In the genomic region with DNA sequence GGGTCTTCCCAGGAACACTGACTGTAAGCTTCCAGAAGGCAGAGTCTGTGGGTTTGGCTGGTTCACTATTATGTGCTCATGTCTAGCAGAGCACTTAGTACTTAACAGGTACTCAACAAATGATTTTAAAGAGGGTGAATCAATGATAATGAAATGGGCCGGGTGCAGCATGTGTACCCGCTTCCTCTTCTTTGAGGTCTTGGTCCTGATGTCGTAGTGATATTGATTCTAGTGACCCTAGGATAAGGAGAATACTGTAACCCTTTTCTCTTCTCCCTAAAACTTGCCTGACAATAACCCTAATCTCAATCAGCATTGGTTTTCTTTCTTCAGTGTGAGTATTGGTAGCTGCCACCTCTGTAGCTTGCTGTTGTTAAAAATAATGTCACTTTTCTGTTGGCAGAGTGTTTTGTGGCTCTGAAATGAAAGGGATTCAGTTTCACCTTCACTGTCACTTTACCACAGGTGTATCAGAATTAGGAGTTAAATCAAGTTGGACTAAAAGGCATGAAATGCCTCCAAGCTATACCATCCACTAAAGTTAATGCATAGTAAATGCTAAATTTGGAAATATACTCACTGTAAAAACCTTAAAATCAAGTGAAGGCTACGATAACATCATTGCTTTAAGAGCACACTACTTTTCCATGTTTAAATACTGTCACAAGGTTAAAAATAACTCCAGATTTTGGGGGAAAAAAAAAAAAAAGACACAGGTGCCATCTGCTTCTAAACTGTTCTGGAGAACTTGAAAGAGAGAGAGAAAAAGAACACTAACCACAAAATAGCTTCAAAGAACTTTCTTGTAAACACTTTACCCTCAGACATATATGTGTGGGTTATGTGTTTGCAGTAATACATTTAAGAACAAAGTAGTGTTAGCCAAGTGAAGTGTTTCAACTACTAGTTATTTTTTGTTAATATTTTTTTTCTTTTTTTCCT, we compare ENCODE assay signal across 13 cellular contexts. TPM values are rescaled to one million over a fixed set of nuclear protein-coding genes. Genes with fewer than 3 reads are reported as not detected.
DNase-seq lines count a peak whose midpoint lies in the region; ATAC-seq and TF ChIP-seq lines count a peak whose summit lies in the region.
"Had no signal": no experiment of that assay in that cellular context is flagged by ENCODE, and none has a peak within 500 bp of the region (broad histone marks: within the 10 kb centered on the region; RNA-seq: fewer than 3 reads in every experiment).

No MANE protein-coding gene starts in this region.

- TF ChIP-seq POLR2A in prostate gland (IDR thresholded peaks at IDR 0.05), result no peak

- no peaks in the 10 kb centered on the region for H3K9me2 ChIP-seq in DOHH2 (replicated peaks; ENCODE audit: control insufficient read depth, low read length)

- H3K36me3 Mint-ChIP-seq in activated naive CD8-positive, alpha-beta T cell, result peaks cover 11% of the 10 kb centered on the region

- no peaks in the 10 kb centered on the region for H4K20me1 ChIP-seq in DOHH2 (ENCODE audit: control insufficient read depth, insufficient read depth, low read depth, low read length)

- H3K27me3 Mint-ChIP-seq in activated naive CD8-positive, alpha-beta T cell, result no peaks in the 10 kb centered on the region

- ATAC-seq in GM19397 (IDR thresholded peaks at IDR 0.05; ENCODE audit: unreplicated experiment), result peak; percentile 29
- peak; percentile 50 for ATAC-seq in HG03175 (IDR thresholded peaks at IDR 0.05; ENCODE audit: unreplicated experiment)
- ATAC-seq: K562 had no signal

- no peaks in the 10 kb centered on the region for H3K9me3 Mint-ChIP-seq in activated naive CD8-positive, alpha-beta T cell (ENCODE audit: low read depth)
- H3K9me3 Mint-ChIP-seq: dendritic cell treated with granulocyte-macrophage colony-stimulating factor and Interleukin-4, amounts not matched to agents 40 ng/mL and 50 ng/mL, for 4 days; nephron progenitor cell had no signal

- TF ChIP-seq CTCF in DOHH2 (IDR thresholded peaks at IDR 0.05; ENCODE audit: low read depth, low read length, poor library complexity, severe bottlenecking) (no peak), right atrium auricular region (IDR thresholded peaks at IDR 0.05) (no peak), prostate gland (IDR thresholded peaks at IDR 0.05) (no peak)

- H3K4me1 ChIP-seq in DOHH2 (ENCODE audit: control insufficient read depth, low read length), result peaks cover 66% of the 10 kb centered on the region
- H3K4me1 ChIP-seq in right atrium auricular region, result no peaks in the 10 kb centered on the region
- no peaks in the 10 kb centered on the region for H3K4me1 ChIP-seq in prostate gland (replicated peaks)

- no peaks in the 10 kb centered on the region for H3F3A ChIP-seq in DOHH2 (ENCODE audit: control insufficient read depth, insufficient read depth)

- H3K4me3 ChIP-seq in DOHH2 (ENCODE audit: low read length), result peak overlapping the region; percentile 23; the same call in 1 of the 2 replicates
- H3K4me3 ChIP-seq in right atrium auricular region, result no peak overlapping the region
- H3K4me3 ChIP-seq in prostate gland, result no peak overlapping the region
- H3K4me3 ChIP-seq: K562 had no signal

- H3K27me3 ChIP-seq in DOHH2 (ENCODE audit: control insufficient read depth, low read length), result no peaks in the 10 kb centered on the region
- H3K27me3 ChIP-seq in right atrium auricular region, result no peaks in the 10 kb centered on the region
- peaks cover 5% of the 10 kb centered on the region for H3K27me3 ChIP-seq in prostate gland (replicated peaks; ENCODE audit: insufficient read depth)

- DNase-seq in right atrium auricular region (ENCODE audit: low spot score) (no peak), middle frontal gyrus (ENCODE audit: extremely low spot score, low spot score) (no peak), kidney glomerular epithelial cell (lab: John Stamatoyannopoulos, UW) (no peak), prostate gland (ENCODE audit: low spot score) (no peak)
- DNase-seq: activated CD4-positive, alpha-beta T cell treated with anti-CD3 and anti-CD28 coated beads, Interleukin-2, amount 50 U/mL, for 1 hour; COR-L47; nephron progenitor cell had no signal

- peak overlapping the region; percentile 14 for H3K27ac ChIP-seq in DOHH2 (ENCODE audit: low read depth, low read length)
- H3K27ac ChIP-seq in right atrium auricular region, result no peak overlapping the region
- no peak overlapping the region for H3K27ac ChIP-seq in prostate gland

- H3K4me3 Mint-ChIP-seq in activated naive CD8-positive, alpha-beta T cell, result peak overlapping the region; percentile 83
- H3K4me3 Mint-ChIP-seq: dendritic cell treated with granulocyte-macrophage colony-stimulating factor and Interleukin-4, amounts not matched to agents 40 ng/mL and 50 ng/mL, for 4 days; nephron progenitor cell had no signal

- peak overlapping the region; percentile 93 for H3K27ac Mint-ChIP-seq in activated naive CD8-positive, alpha-beta T cell
- H3K27ac Mint-ChIP-seq: dendritic cell treated with granulocyte-macrophage colony-stimulating factor and Interleukin-4, amounts not matched to agents 40 ng/mL and 50 ng/mL, for 4 days had no signal

- H3K4me2 ChIP-seq in DOHH2 (ENCODE audit: low read length), result peak overlapping the region; percentile 32

- H3K4me1 Mint-ChIP-seq in activated naive CD8-positive, alpha-beta T cell (ENCODE audit: low read depth), result peaks cover 89% of the 10 kb centered on the region

- H3K9me3 ChIP-seq in DOHH2 (ENCODE audit: control insufficient read depth, insufficient read depth, low read length) (no peaks in the 10 kb centered on the region), right atrium auricular region (no peaks in the 10 kb centered on the region), prostate gland (no peaks in the 10 kb centered on the region)

- intact Hi-C loops in prostate gland (cut with DNase I), result no loop called here

- 90% methylated on average over 4 of the region's 4 CpGs for WGBS in prostate gland

- peaks cover 59% of the 10 kb centered on the region for H3K79me2 ChIP-seq in DOHH2 (ENCODE audit: control insufficient read depth, low read length)

- H3K36me3 ChIP-seq in DOHH2 (ENCODE audit: control insufficient read depth, low read length) (no peaks in the 10 kb centered on the region), right atrium auricular region (no peaks in the 10 kb centered on the region), prostate gland (no peaks in the 10 kb centered on the region)

RNA-seq across cellular contexts. Expression of a gene that starts 6.0 kb away (rescaled TPM):
- under 1 TPM; 0.11 to 0.67 TPM for total RNA-seq in right atrium auricular region
- 10 to 100 TPM in 1 of 2 donors, 1 to 10 TPM in 1; 6.7 to 14.0 TPM for total RNA-seq in prostate gland

Comparison
In these comparisons a context has a peak if more than half of its experiments do, and no peak if none do; other contexts are left out.
1. RNA of a gene that starts 6.0 kb away (total RNA-seq): 6.7 to 14.0 TPM in prostate gland; 0.11 to 0.67 TPM in right atrium auricular region; every median in the first group is over 4 times any median in the second.